Comparison of ENCODE assay signal across 10 cellular contexts in genomic region chr4:24892278-24892677, GRCh38.
"Had no signal": no experiment of that assay in that cellular context is flagged by ENCODE, and none has a peak within 500 bp of the region (broad histone marks: within the 10 kb centered on the region; RNA-seq: fewer than 3 reads in every experiment).

No MANE protein-coding gene starts in this region.

- ATAC-seq: HCT116 had no signal

- H3K4me1 ChIP-seq: HAP-1 had no signal

- H3K27ac Mint-ChIP-seq: H9, HFFc6 had no signal

- FAIRE-seq: H1, H54 had no signal

- H3K9ac ChIP-seq: GM23248 had no signal

- H2AFZ ChIP-seq: GM23248 had no signal

- H3K4me3 Mint-ChIP-seq: H9, HFFc6 had no signal

- DNase-seq: GM23248, GOT3, H7, H9, HCEC 1CT, HFFc6 had no signal

- H3K36me3 ChIP-seq: HAP-1 had no signal

- H3K9me3 ChIP-seq: HAP-1 had no signal

- H3K4me3 ChIP-seq: GM23248, HAP-1 had no signal

- H3K9me3 Mint-ChIP-seq: H9, HFFc6 had no signal

- H3K27ac ChIP-seq: GM23248 had no signal
